Comparison of ENCODE assay signal across 8 cellular contexts in the genomic region with DNA sequence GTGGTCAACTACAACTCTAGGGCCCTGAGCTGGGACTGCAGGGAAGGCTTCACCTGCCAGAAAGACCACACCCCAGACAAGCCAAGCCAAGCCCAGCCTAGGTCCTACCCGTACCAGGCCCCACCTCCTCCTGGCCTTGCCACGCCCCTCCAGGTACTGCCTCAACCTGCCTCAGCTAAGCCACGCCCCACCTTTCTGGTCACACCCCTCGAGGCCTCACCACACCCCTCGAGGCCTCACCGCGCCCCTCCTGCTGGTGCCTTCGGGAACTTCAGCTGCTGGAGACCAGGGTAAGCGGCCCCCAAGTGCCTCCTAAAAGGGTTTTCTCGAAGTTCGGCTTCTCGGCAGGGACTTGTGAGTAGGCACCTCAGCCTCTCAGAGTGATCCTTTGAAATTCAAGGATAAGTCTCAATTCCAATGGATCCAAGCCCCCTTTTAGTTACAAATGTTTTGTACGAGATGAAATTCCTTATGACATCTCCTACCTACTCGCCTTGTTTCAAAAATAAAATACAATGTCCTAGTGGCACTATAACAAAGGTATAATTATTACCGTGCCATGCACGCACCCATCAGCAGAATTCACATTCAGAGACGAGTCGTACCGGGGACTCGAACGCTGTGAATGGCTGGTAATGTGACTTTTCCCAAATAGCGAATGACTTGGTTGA.
DNase-seq lines count a peak whose midpoint lies in the region; ATAC-seq and TF ChIP-seq lines count a peak whose summit lies in the region.

No MANE protein-coding gene starts in this region.

- no peak overlapping the region for H4K8ac ChIP-seq in H9 (replicated peaks; ENCODE audit: insufficient read length, low read depth, low read length)

- H3K27ac ChIP-seq in H9 (ENCODE audit: insufficient read length, low read depth, low read length) (no peak overlapping the region), SJCRH30 (no peak overlapping the region), right atrium auricular region (no peak overlapping the region), thyroid gland (no peak overlapping the region)

- no peak overlapping the region for H3K4me3 ChIP-seq in GM12865 (ENCODE audit: low read depth, low read length)
- no peak overlapping the region for H3K4me3 ChIP-seq in SJCRH30
- H3K4me3 ChIP-seq in right atrium auricular region = no peak overlapping the region
- H3K4me3 ChIP-seq in thyroid gland (replicated peaks in 1 of 3) = no peak overlapping the region

- no peaks in the 10 kb centered on the region for H3K79me2 ChIP-seq in H9 (ENCODE audit: insufficient read depth, low read length)

- H3K79me1 ChIP-seq in H9 (ENCODE audit: insufficient read depth, low read depth, low read length, poor library complexity, severe bottlenecking) = no peaks in the 10 kb centered on the region

- H2BK15ac ChIP-seq in H9 (ENCODE audit: low read depth, low read length) = no peak overlapping the region

- no CpG with 5 or more reads among the region's 22 CpGs for WGBS in H9 (ENCODE audit: extremely low coverage, insufficient read length, low lambda C conversion rate)
- WGBS in thyroid gland, 2 donors = 50 to 55% methylated on average over 22 of the region's 22 CpGs

- intact Hi-C loops in thyroid gland (cut with DNase I) = loop anchor here (10.0 kb wide), 2 partner anchors 1038 to 1398 kb away; no protein-coding TSS in a partner anchor

- peaks cover 25 to 27% of the 10 kb centered on the region in 2 experiments for H3K4me1 Mint-ChIP-seq in H9

- H2BK120ac ChIP-seq in H9 (ENCODE audit: low read depth, low read length, poor library complexity, severe bottlenecking) = no peak overlapping the region

- H3K56ac ChIP-seq in H9 (ENCODE audit: insufficient read length, low read depth, low read length) = no peak overlapping the region

- H3K27me3 Mint-ChIP-seq in H9 (ENCODE audit: low read depth) = peaks cover 9% of the 10 kb centered on the region

- H4K5ac ChIP-seq in H9 (ENCODE audit: insufficient read length, low read depth, low read length) = no peak overlapping the region

- no peak overlapping the region for H2BK12ac ChIP-seq in H9 (ENCODE audit: insufficient read length, low read depth, low read length)

- H4K91ac ChIP-seq in H9 (ENCODE audit: insufficient read length, low read depth, low read length) = no peak overlapping the region

- H3K4me2 ChIP-seq in H9 (ENCODE audit: insufficient read depth, insufficient read length, low read length) = no peak overlapping the region

- H4K20me1 ChIP-seq in H9 (ENCODE audit: control insufficient read depth, insufficient read depth, insufficient read length) = no peaks in the 10 kb centered on the region

- TF ChIP-seq CTCF in GM12865 (IDR thresholded peaks at IDR 0.05; ENCODE audit: insufficient read depth, low read depth, low read length, missing control alignments) (peak; percentile 13), H9 (conservative IDR thresholded peaks at IDR 0.05) (peak; percentile 75), right atrium auricular region (IDR thresholded peaks at IDR 0.05) (no peak), thyroid gland (IDR thresholded peaks at IDR 0.05) (peak in 3 of 6 experiments; percentile 31 to 48 (median 39))

- no peak overlapping the region for H2AFZ ChIP-seq in H9 (ENCODE audit: low read length)

- no peak overlapping the region for H3K27ac Mint-ChIP-seq in H9

- no peaks in the 10 kb centered on the region for H3K23me2 ChIP-seq in H9 (ENCODE audit: insufficient read length, low read depth, low read length, poor library complexity, severe bottlenecking)

- no peak overlapping the region for H3K4me3 Mint-ChIP-seq in H9

- no peak overlapping the region for H2BK5ac ChIP-seq in H9 (ENCODE audit: insufficient read length, low read length)

- no peak for TF ChIP-seq POLR2A in thyroid gland (IDR thresholded peaks at IDR 0.05)

- H3K36me3 Mint-ChIP-seq in H9 (ENCODE audit: insufficient read depth in 1 of 3, low read depth in 3 of 3) = no peaks in the 10 kb centered on the region

- H3K27me3 ChIP-seq in H9 (ENCODE audit: insufficient read depth, low read length) = no peaks in the 10 kb centered on the region
- H3K27me3 ChIP-seq in SJCRH30 = no peaks in the 10 kb centered on the region
- no peaks in the 10 kb centered on the region for H3K27me3 ChIP-seq in right atrium auricular region
- H3K27me3 ChIP-seq in thyroid gland = no peaks in the 10 kb centered on the region

- H3K4me1 ChIP-seq in H9 (ENCODE audit: insufficient read depth, low read length) = no peaks in the 10 kb centered on the region
- H3K4me1 ChIP-seq in SJCRH30 = no peaks in the 10 kb centered on the region; the same call in 1 of the 2 replicates
- H3K4me1 ChIP-seq in right atrium auricular region = no peaks in the 10 kb centered on the region
- peaks cover 4 to 22% of the 10 kb centered on the region in 2 donors for H3K4me1 ChIP-seq in thyroid gland

- H3K36me3 ChIP-seq in SJCRH30 (peaks cover 2% of the 10 kb centered on the region; the same call in 1 of the 2 replicates), right atrium auricular region (no peaks in the 10 kb centered on the region), thyroid gland (no peaks in the 10 kb centered on the region)

- no peak overlapping the region for H3K18ac ChIP-seq in H9 (ENCODE audit: insufficient read length, low read depth, low read length)

- no peak overlapping the region for H3T11ph ChIP-seq in H9 (ENCODE audit: low read length)

- ATAC-seq in GM19324 (IDR thresholded peaks at IDR 0.05; ENCODE audit: low FRiP score, unreplicated experiment) (no peak), HG02763 (IDR thresholded peaks at IDR 0.05; ENCODE audit: unreplicated experiment) (no peak)

- H2AK5ac ChIP-seq in H9 (ENCODE audit: insufficient read length, low read length) = no peak overlapping the region

- no peak overlapping the region for H3K4ac ChIP-seq in H9 (ENCODE audit: low read depth, low read length)

- H3K9me3 ChIP-seq in H9 (ENCODE audit: control insufficient read depth, low read depth, low read length) = no peaks in the 10 kb centered on the region
- no peaks in the 10 kb centered on the region for H3K9me3 ChIP-seq in SJCRH30 (replicated peaks)
- H3K9me3 ChIP-seq in right atrium auricular region = no peaks in the 10 kb centered on the region
- H3K9me3 ChIP-seq in thyroid gland = no peaks in the 10 kb centered on the region

- H3K9ac ChIP-seq in H9 (ENCODE audit: extremely low read depth, insufficient read length, low read length) = no peak overlapping the region

- H3K9me3 Mint-ChIP-seq in H9 = no peaks in the 10 kb centered on the region

- no peak overlapping the region for H2BK20ac ChIP-seq in H9 (ENCODE audit: low read depth, low read length, poor library complexity, severe bottlenecking)

- no peak overlapping the region for H3K14ac ChIP-seq in H9 (ENCODE audit: insufficient read depth, low read length)

- no peak overlapping the region for H3K23ac ChIP-seq in H9 (ENCODE audit: insufficient read length, low read depth, low read length)

- DNase-seq in GM12865 (ENCODE audit: low read depth) (peak; percentile 48), H9 (peak; percentile 99), SJCRH30 (peak; percentile 36 to 39), right atrium auricular region (ENCODE audit: low spot score) (peak; percentile 47), thyroid gland (peak; percentile 51 to 65)
- DNase-seq in effector CD4-positive, alpha-beta T cell = no peak

Comparison
In these comparisons a context has a peak if more than half of its experiments do, and no peak if none do; other contexts are left out.
1. CTCF ChIP-seq: peak in GM12865 (single experiment) and H9 (single experiment); none in right atrium auricular region (0 of 2).